13 cellular contexts compared by ENCODE assay signal in genomic region chr7:155618708-155619633, GRCh38. TPM values are rescaled to one million over a fixed set of nuclear protein-coding genes. Genes with fewer than 3 reads are reported as not detected.
DNase-seq lines count a peak whose midpoint lies in the region; ATAC-seq, FAIRE-seq and TF ChIP-seq lines count a peak whose summit lies in the region.
"Had no signal": no experiment of that assay in that cellular context is flagged by ENCODE, and none has a peak within 500 bp of the region (broad histone marks: within the 10 kb centered on the region; RNA-seq: fewer than 3 reads in every experiment).

No MANE protein-coding gene starts in this region.

- POLR2A ChIA-PET in PC-9 (lab: Charles Lee; ENCODE audit: unreplicated experiment): no interaction called here

- H3K4me3 Mint-ChIP-seq in stimulated activated naive B cell treated with anti-CD40 and anti-IgM and Interleukin-4, amounts not matched to agents 10 μg/mL and 1 μg/mL and 100 μg/mL, for 72 hours: no peak overlapping the region

- H3K36me3 ChIP-seq in brain microvascular endothelial cell (replicated peaks) (no peaks in the 10 kb centered on the region), left lung (no peaks in the 10 kb centered on the region), PC-9 (ENCODE audit: low read depth) (no peaks in the 10 kb centered on the region)

- peaks cover 13 to 15% of the 10 kb centered on the region in 2 donors for H3K36me3 Mint-ChIP-seq in stimulated activated naive B cell treated with anti-CD40 and anti-IgM and Interleukin-4, amounts not matched to agents 10 μg/mL and 1 μg/mL and 100 μg/mL, for 72 hours

- FAIRE-seq in HTR-8/SVneo (lab: Jason Lieb, UNC): no peak
- FAIRE-seq: D721Med, endothelial cell of umbilical vein, GM12878 had no signal

- no peak overlapping the region for H2AFZ ChIP-seq in PC-9

- H3K27me3 ChIP-seq in brain microvascular endothelial cell (replicated peaks): no peaks in the 10 kb centered on the region
- no peaks in the 10 kb centered on the region for H3K27me3 ChIP-seq in left lung
- peaks cover 74% of the 10 kb centered on the region for H3K27me3 ChIP-seq in PC-9 (ENCODE audit: insufficient read depth, low read depth)

- DNase-seq in HTR-8/SVneo (ENCODE audit: insufficient read length, low spot score): peak; percentile 34
- DNase-seq in brain microvascular endothelial cell: peak; percentile 20
- no peak for DNase-seq in left lung
- DNase-seq in stimulated activated naive B cell treated with anti-CD40 and anti-IgM and Interleukin-4, amounts not matched to agents 10 μg/mL and 1 μg/mL and 100 μg/mL, for 72 hours: no peak
- no peak for DNase-seq in T-helper 1 cell
- no peak for DNase-seq in PC-9
- DNase-seq: SHP77; stimulated activated CD4-positive, alpha-beta T cell treated with anti-CD3 and anti-CD28 coated beads, Interleukin-2, amount 100 ng/mL, for 48 hours had no signal

- CTCF ChIA-PET in PC-9 (lab: Charles Lee): interaction anchor here (0.6 kb wide), 1 partner anchor 12 kb away, joined by 4 read pairs; no protein-coding TSS in a partner anchor

- peak overlapping the region; percentile 57 for H3K27ac Mint-ChIP-seq in stimulated activated naive B cell treated with anti-CD40 and anti-IgM and Interleukin-4, amounts not matched to agents 10 μg/mL and 1 μg/mL and 100 μg/mL, for 72 hours

- no peak overlapping the region for H3K27ac ChIP-seq in brain microvascular endothelial cell
- peak overlapping the region; percentile 31 to 48 for H3K27ac ChIP-seq in left lung
- H3K27ac ChIP-seq in PC-9: no peak overlapping the region

- H3F3A ChIP-seq in PC-9 (ENCODE audit: insufficient read depth, low read depth): no peaks in the 10 kb centered on the region

- BruUV-seq in PC-9 (replicated peaks; lab: Mats Ljungman, UMichigan): no TSS peak

- H3K9me3 Mint-ChIP-seq in stimulated activated naive B cell treated with anti-CD40 and anti-IgM and Interleukin-4, amounts not matched to agents 10 μg/mL and 1 μg/mL and 100 μg/mL, for 72 hours: peaks cover 8 to 16% of the 10 kb centered on the region in 2 donors

- no peaks in the 10 kb centered on the region for H3K79me2 ChIP-seq in PC-9 (ENCODE audit: low read depth)

- H4K20me1 ChIP-seq in PC-9 (ENCODE audit: insufficient read depth): no peaks in the 10 kb centered on the region

- in situ Hi-C loops in brain microvascular endothelial cell (cut with HindIII; ENCODE audit: low pct_ligation_motif_present, low sequenced_read_pairs): no loop called here

- TF ChIP-seq CTCF in brain microvascular endothelial cell (IDR thresholded peaks at IDR 0.05; ENCODE audit: low read depth, low read length, missing control alignments) (no peak), left lung (IDR thresholded peaks at IDR 0.05) (no peak), PC-9 (conservative IDR thresholded peaks at IDR 0.05) (no peak)

- H3K4me1 ChIP-seq in left lung: no peaks in the 10 kb centered on the region
- H3K4me1 ChIP-seq in PC-9 (replicated peaks; ENCODE audit: insufficient read depth): no peaks in the 10 kb centered on the region

- no peak overlapping the region for H3K4me2 ChIP-seq in PC-9

- no peaks in the 10 kb centered on the region for H3K4me1 Mint-ChIP-seq in stimulated activated naive B cell treated with anti-CD40 and anti-IgM and Interleukin-4, amounts not matched to agents 10 μg/mL and 1 μg/mL and 100 μg/mL, for 72 hours

- H3K9me2 ChIP-seq in PC-9 (ENCODE audit: insufficient read depth): no peaks in the 10 kb centered on the region

- ATAC-seq in left lung (peak; percentile 98), GM19463 (IDR thresholded peaks at IDR 0.05; ENCODE audit: unreplicated experiment) (no peak), HG02571 (IDR thresholded peaks at IDR 0.05; ENCODE audit: unreplicated experiment) (no peak)
- no peak for ATAC-seq in stimulated activated naive B cell treated with anti-CD40 and anti-IgM and Interleukin-4, amounts not matched to agents 10 μg/mL and 1 μg/mL and 100 μg/mL, for 72 hours (replicated peaks)
- ATAC-seq: GM12878 had no signal

- no peaks in the 10 kb centered on the region for H3K9me3 ChIP-seq in left lung
- no peaks in the 10 kb centered on the region for H3K9me3 ChIP-seq in PC-9 (ENCODE audit: insufficient read depth, low read depth)

- intact Hi-C loops in left lung (cut with DNase I): no loop called here
- intact Hi-C loops in PC-9 (cut with micrococcal nuclease; ENCODE audit: unreplicated experiment): no loop called here

- H3K4me3 ChIP-seq in brain microvascular endothelial cell (ENCODE audit: low read depth, low read length) (no peak overlapping the region), left lung (no peak overlapping the region), PC-9 (no peak overlapping the region)
- H3K4me3 ChIP-seq: GM12878 had no signal

- H3K27me3 Mint-ChIP-seq in stimulated activated naive B cell treated with anti-CD40 and anti-IgM and Interleukin-4, amounts not matched to agents 10 μg/mL and 1 μg/mL and 100 μg/mL, for 72 hours: no peaks in the 10 kb centered on the region

RNA-seq across cellular contexts. Expression of gene RBM33, which starts 25.5 kb away (rescaled TPM):
- 10 to 100 TPM; 44.5 to 54.0 TPM for total RNA-seq in left lung
- total RNA-seq in PC-9 (2021): 85.7 and 113 TPM in 2 replicates

Comparison
In these comparisons a context has a peak if more than half of its experiments do, and no peak if none do; other contexts are left out.
1. DNase-seq: peak in HTR-8/SVneo (single experiment) and brain microvascular endothelial cell (single experiment); none in left lung (0 of 2), stimulated activated naive B cell treated with anti-CD40 and anti-IgM and Interleukin-4, amounts not matched to agents 10 μg/mL and 1 μg/mL and 100 μg/mL, for 72 hours (single experiment), T-helper 1 cell (0 of 5) and PC-9 (0 of 2).
2. H3K27ac ChIP-seq: peak in left lung (2 of 2); none in brain microvascular endothelial cell (single experiment) and PC-9 (single experiment).